In genomic region chr6:108557494-108558371, GRCh38 we compare ENCODE assay signal across 1 cellular context.
TF ChIP-seq lines count a peak whose summit lies in the region.

No MANE protein-coding gene starts in this region.

TF ChIP-seq in HepG2, 621 proteins besides CTCF, POLR2A, EP300 and RAD21 (continued from another document and continues in another):
- TF ChIP-seq XBP1 (CRISPR knock-in tag; IDR thresholded peaks at IDR 0.05) (no peak), IRF2 (CRISPR knock-in tag; IDR thresholded peaks at IDR 0.05) (peak; percentile 7; the same call in 1 of the 2 replicates), SIN3A (IDR thresholded peaks at IDR 0.05; ENCODE audit: borderline replicate concordance, low read depth, low read length) (peak; percentile 80; the same call in 1 of the 2 replicates), NFAT5 (CRISPR knock-in tag; IDR thresholded peaks at IDR 0.05) (no peak), ZNF574 (CRISPR knock-in tag; IDR thresholded peaks at IDR 0.05) (0 out of 2 replicates have a peak, but pooled peaks have one; percentile 39), ZFY (CRISPR knock-in tag; IDR thresholded peaks at IDR 0.05) (peak; percentile 46), MYPOP (CRISPR knock-in tag; IDR thresholded peaks at IDR 0.05) (peak; percentile 33; the same call in 1 of the 2 replicates), KLF11 (CRISPR knock-in tag; IDR thresholded peaks at IDR 0.05) (no peak), MXI1 (IDR thresholded peaks at IDR 0.05; ENCODE audit: borderline replicate concordance, low read depth, low read length) (peak; percentile 84; the same call in 2 of the 3 replicates), ASH2L (IDR thresholded peaks at IDR 0.05; ENCODE audit: insufficient read length, low read depth, low read length) (peak; percentile 67), SKI (IDR thresholded peaks at IDR 0.05; ENCODE audit: partially characterized antibody) (peak; percentile 17), SP4 (CRISPR knock-in tag; IDR thresholded peaks at IDR 0.05) (peak; percentile 45; the same call in 1 of the 2 replicates), ZNF777 (CRISPR knock-in tag; IDR thresholded peaks at IDR 0.05) (peak; percentile 76), ZNF724P (CRISPR knock-in tag; IDR thresholded peaks at IDR 0.05; ENCODE audit: borderline replicate concordance) (peak; percentile 48; the same call in 1 of the 2 replicates), ZNF264 (CRISPR knock-in tag; IDR thresholded peaks at IDR 0.05) (no peak), KLF6 (CRISPR knock-in tag; IDR thresholded peaks at IDR 0.05) (0 out of 2 replicates have a peak, but pooled peaks have one; percentile 13), ISL2 (CRISPR knock-in tag; IDR thresholded peaks at IDR 0.05) (no peak), BORCS8-MEF2B (CRISPR knock-in tag; IDR thresholded peaks at IDR 0.05) (0 out of 2 replicates have a peak, but pooled peaks have one; percentile 17), ZNF850 (CRISPR knock-in tag; conservative IDR thresholded peaks at IDR 0.05) (no peak), PAX8 (CRISPR knock-in tag; IDR thresholded peaks at IDR 0.05; ENCODE audit: borderline replicate concordance) (no peak)
- TF ChIP-seq, protein P1, sequence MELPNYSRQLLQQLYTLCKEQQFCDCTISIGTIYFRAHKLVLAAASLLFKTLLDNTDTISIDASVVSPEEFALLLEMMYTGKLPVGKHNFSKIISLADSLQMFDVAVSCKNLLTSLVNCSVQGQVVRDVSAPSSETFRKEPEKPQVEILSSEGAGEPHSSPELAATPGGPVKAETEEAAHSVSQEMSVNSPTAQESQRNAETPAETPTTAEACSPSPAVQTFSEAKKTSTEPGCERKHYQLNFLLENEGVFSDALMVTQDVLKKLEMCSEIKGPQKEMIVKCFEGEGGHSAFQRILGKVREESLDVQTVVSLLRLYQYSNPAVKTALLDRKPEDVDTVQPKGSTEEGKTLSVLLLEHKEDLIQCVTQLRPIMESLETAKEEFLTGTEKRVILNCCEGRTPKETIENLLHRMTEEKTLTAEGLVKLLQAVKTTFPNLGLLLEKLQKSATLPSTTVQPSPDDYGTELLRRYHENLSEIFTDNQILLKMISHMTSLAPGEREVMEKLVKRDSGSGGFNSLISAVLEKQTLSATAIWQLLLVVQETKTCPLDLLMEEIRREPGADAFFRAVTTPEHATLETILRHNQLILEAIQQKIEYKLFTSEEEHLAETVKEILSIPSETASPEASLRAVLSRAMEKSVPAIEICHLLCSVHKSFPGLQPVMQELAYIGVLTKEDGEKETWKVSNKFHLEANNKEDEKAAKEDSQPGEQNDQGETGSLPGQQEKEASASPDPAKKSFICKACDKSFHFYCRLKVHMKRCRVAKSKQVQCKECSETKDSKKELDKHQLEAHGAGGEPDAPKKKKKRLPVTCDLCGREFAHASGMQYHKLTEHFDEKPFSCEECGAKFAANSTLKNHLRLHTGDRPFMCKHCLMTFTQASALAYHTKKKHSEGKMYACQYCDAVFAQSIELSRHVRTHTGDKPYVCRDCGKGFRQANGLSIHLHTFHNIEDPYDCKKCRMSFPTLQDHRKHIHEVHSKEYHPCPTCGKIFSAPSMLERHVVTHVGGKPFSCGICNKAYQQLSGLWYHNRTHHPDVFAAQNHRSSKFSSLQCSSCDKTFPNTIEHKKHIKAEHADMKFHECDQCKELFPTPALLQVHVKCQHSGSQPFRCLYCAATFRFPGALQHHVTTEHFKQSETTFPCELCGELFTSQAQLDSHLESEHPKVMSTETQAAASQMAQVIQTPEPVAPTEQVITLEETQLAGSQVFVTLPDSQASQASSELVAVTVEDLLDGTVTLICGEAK (IDR thresholded peaks at IDR 0.05) = no peak
- TF ChIP-seq, protein P1 (CRISPR knock-in tag; IDR thresholded peaks at IDR 0.05) = peak; percentile 75; the same call in 1 of the 2 replicates
- TF ChIP-seq, protein P2, sequence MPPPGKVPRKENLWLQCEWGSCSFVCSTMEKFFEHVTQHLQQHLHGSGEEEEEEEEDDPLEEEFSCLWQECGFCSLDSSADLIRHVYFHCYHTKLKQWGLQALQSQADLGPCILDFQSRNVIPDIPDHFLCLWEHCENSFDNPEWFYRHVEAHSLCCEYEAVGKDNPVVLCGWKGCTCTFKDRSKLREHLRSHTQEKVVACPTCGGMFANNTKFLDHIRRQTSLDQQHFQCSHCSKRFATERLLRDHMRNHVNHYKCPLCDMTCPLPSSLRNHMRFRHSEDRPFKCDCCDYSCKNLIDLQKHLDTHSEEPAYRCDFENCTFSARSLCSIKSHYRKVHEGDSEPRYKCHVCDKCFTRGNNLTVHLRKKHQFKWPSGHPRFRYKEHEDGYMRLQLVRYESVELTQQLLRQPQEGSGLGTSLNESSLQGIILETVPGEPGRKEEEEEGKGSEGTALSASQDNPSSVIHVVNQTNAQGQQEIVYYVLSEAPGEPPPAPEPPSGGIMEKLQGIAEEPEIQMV (CRISPR knock-in tag; IDR thresholded peaks at IDR 0.05; ENCODE audit: low read depth) = 0 out of 2 replicates have a peak, but pooled peaks have one; percentile 8
- TF ChIP-seq, protein P3, sequence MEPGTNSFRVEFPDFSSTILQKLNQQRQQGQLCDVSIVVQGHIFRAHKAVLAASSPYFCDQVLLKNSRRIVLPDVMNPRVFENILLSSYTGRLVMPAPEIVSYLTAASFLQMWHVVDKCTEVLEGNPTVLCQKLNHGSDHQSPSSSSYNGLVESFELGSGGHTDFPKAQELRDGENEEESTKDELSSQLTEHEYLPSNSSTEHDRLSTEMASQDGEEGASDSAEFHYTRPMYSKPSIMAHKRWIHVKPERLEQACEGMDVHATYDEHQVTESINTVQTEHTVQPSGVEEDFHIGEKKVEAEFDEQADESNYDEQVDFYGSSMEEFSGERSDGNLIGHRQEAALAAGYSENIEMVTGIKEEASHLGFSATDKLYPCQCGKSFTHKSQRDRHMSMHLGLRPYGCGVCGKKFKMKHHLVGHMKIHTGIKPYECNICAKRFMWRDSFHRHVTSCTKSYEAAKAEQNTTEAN (CRISPR knock-in tag; conservative IDR thresholded peaks at IDR 0.05) = peak; percentile 6; the same call in 1 of the 2 replicates
- TF ChIP-seq, protein P4, sequence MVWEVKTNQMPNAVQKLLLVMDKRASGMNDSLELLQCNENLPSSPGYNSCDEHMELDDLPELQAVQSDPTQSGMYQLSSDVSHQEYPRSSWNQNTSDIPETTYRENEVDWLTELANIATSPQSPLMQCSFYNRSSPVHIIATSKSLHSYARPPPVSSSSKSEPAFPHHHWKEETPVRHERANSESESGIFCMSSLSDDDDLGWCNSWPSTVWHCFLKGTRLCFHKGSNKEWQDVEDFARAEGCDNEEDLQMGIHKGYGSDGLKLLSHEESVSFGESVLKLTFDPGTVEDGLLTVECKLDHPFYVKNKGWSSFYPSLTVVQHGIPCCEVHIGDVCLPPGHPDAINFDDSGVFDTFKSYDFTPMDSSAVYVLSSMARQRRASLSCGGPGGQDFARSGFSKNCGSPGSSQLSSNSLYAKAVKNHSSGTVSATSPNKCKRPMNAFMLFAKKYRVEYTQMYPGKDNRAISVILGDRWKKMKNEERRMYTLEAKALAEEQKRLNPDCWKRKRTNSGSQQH (CRISPR knock-in tag; IDR thresholded peaks at IDR 0.05; ENCODE audit: low read depth) = 0 out of 2 replicates have a peak, but pooled peaks have one; percentile 48
- TF ChIP-seq, protein P5, sequence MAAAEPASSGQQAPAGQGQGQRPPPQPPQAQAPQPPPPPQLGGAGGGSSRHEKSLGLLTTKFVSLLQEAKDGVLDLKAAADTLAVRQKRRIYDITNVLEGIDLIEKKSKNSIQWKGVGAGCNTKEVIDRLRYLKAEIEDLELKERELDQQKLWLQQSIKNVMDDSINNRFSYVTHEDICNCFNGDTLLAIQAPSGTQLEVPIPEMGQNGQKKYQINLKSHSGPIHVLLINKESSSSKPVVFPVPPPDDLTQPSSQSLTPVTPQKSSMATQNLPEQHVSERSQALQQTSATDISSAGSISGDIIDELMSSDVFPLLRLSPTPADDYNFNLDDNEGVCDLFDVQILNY (CRISPR knock-in tag; conservative IDR thresholded peaks at IDR 0.05) = 0 out of 2 replicates have a peak, but pooled peaks have one; percentile 48
